ENCODE assay signal across 22 cellular contexts in the genomic region with DNA sequence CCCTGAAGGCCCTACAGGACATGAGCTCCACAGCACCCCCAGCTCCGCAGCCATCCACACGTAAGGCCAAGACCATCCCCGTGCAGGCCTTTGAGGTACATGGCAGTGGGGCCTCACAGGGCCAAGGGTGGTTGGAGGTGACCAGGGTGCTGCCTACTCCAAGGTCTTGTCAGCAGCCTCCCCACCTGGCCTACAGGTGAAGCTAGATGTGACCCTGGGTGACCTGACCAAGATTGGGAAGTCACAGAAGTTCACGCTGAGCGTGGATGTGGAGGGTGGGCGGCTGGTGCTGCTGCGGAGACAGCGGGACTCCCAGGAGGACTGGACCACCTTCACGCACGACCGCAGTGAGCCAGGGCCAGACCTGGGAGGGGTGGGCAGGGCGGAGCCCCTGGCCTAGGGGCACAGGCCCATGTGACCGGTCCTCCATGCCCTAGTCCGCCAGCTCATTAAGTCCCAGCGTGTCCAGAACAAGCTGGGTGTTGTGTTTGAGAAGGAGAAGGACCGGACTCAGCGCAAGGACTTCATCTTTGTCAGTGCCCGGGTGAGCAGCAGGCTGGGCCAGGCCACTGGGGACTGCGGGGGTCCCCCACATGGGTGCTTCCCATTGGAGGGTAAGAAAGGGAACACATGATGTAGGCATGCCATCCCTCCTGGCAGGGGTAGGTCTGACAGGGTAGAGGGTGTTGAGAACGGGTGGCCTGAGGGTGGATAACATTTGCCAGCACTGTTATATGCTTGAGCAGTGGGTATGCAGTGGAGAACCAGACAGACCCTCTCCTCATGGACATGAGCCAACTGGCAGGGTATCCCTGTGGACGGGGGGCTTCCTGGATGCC. TPM values are rescaled to one million over a fixed set of nuclear protein-coding genes. Genes with fewer than 3 reads are reported as not detected.
A peak's percentile ranks its signal among the peaks of the same experiment; 100 is the strongest.
DNase-seq lines count a peak whose midpoint lies in the region; ATAC-seq and TF ChIP-seq lines count a peak whose summit lies in the region.
"Had no signal": no experiment of that assay in that cellular context is flagged by ENCODE, and none has a peak within 500 bp of the region (broad histone marks: within the 10 kb centered on the region; RNA-seq: fewer than 3 reads in every experiment).

No MANE protein-coding gene starts in this region.

- no peak for TF ChIP-seq EP300 in tibial nerve (IDR thresholded peaks at IDR 0.05)

- H3K36me3 Mint-ChIP-seq in CD14-positive monocyte, result peaks cover 79 to 92% of the 10 kb centered on the region in 2 donors
- H3K36me3 Mint-ChIP-seq in activated CD8-positive, alpha-beta memory T cell treated with anti-CD3 and anti-CD28 coated beads, Interleukin-2, amount 10 ng/mL, durations not matched to agents 7 days and 5 days, result peaks cover 19% of the 10 kb centered on the region

- H3K27me3 Mint-ChIP-seq in CD14-positive monocyte (ENCODE audit: low read depth in 3 of 3), result peaks cover 0 to 2% (median 0%) of the 10 kb centered on the region in 3 donors
- no peaks in the 10 kb centered on the region for H3K27me3 Mint-ChIP-seq in activated CD8-positive, alpha-beta memory T cell treated with anti-CD3 and anti-CD28 coated beads, Interleukin-2, amount 10 ng/mL, durations not matched to agents 7 days and 5 days
- H3K27me3 Mint-ChIP-seq: activated CD8-positive, alpha-beta T cell treated with anti-CD3 and anti-CD28 coated beads for 36 hours; IgD-negative memory B cell; memory B cell; stimulated activated naive B cell treated with anti-CD40 and anti-IgM and Interleukin-4, amounts not matched to agents 10 μg/mL and 1 μg/mL and 100 μg/mL, for 72 hours had no signal

- ATAC-seq in activated CD8-positive, alpha-beta memory T cell treated with anti-CD3 and anti-CD28 coated beads, Interleukin-2, amount 10 ng/mL, durations not matched to agents 7 days and 5 days, result no peak
- ATAC-seq in HG02970 (IDR thresholded peaks at IDR 0.05; ENCODE audit: low FRiP score, unreplicated experiment), result no peak
- ATAC-seq: activated CD8-positive, alpha-beta T cell treated with anti-CD3 and anti-CD28 coated beads for 36 hours; GM23338; stimulated activated naive B cell treated with anti-CD40 and anti-IgM and Interleukin-4, amounts not matched to agents 10 μg/mL and 1 μg/mL and 100 μg/mL, for 72 hours had no signal

- H3K4me1 ChIP-seq in tibial nerve (peaks cover 0 to 38% (median 20%) of the 10 kb centered on the region in 4 donors), SJCRH30 (peaks cover 21% of the 10 kb centered on the region)

- H3K36me3 ChIP-seq in tibial nerve (peaks cover 0 to 85% (median 36%) of the 10 kb centered on the region in 3 donors), SJCRH30 (peaks cover 73% of the 10 kb centered on the region)

- TF ChIP-seq CTCF in CD14-positive monocyte (IDR thresholded peaks at IDR 0.05), result no peak
- TF ChIP-seq CTCF in tibial nerve (IDR thresholded peaks at IDR 0.05), result no peak

- no peaks in the 10 kb centered on the region for H3K9me3 Mint-ChIP-seq in CD14-positive monocyte
- H3K9me3 Mint-ChIP-seq in activated CD8-positive, alpha-beta memory T cell treated with anti-CD3 and anti-CD28 coated beads, Interleukin-2, amount 10 ng/mL, durations not matched to agents 7 days and 5 days (ENCODE audit: low read depth), result no peaks in the 10 kb centered on the region
- H3K9me3 Mint-ChIP-seq: activated CD8-positive, alpha-beta T cell treated with anti-CD3 and anti-CD28 coated beads for 36 hours; activated T-helper 1 cell treated with anti-CD3 and anti-CD28 coated beads, Interleukin-12 subunit alpha, Interleukin-12 subunit beta, Interleukin-2, Interleukin-4 antibody, amounts not matched to agents 30 ng/mL and 10 ng/mL and 1 ng/mL, durations not matched to agents 14 hours and 24 hours and 36 hours; GM23338; IgD-negative memory B cell; memory B cell; stimulated activated naive B cell treated with anti-CD40 and anti-IgM and Interleukin-4, amounts not matched to agents 10 μg/mL and 1 μg/mL and 100 μg/mL, for 72 hours had no signal

- H3K27ac ChIP-seq in tibial nerve (no peak overlapping the region), SJCRH30 (no peak overlapping the region)
- H3K27ac ChIP-seq: C4-2B, esophagus squamous epithelium had no signal

- H3K4me3 Mint-ChIP-seq in CD14-positive monocyte, result no peak overlapping the region
- H3K4me3 Mint-ChIP-seq in activated CD8-positive, alpha-beta memory T cell treated with anti-CD3 and anti-CD28 coated beads, Interleukin-2, amount 10 ng/mL, durations not matched to agents 7 days and 5 days, result no peak overlapping the region
- H3K4me3 Mint-ChIP-seq: activated CD8-positive, alpha-beta T cell treated with anti-CD3 and anti-CD28 coated beads for 36 hours; activated T-helper 1 cell treated with anti-CD3 and anti-CD28 coated beads, Interleukin-12 subunit alpha, Interleukin-12 subunit beta, Interleukin-2, Interleukin-4 antibody, amounts not matched to agents 30 ng/mL and 10 ng/mL and 1 ng/mL, durations not matched to agents 14 hours and 24 hours and 36 hours; GM23338; memory B cell; stimulated activated naive B cell treated with anti-CD40 and anti-IgM and Interleukin-4, amounts not matched to agents 10 μg/mL and 1 μg/mL and 100 μg/mL, for 72 hours had no signal

- no peak for TF ChIP-seq POLR2A in tibial nerve (IDR thresholded peaks at IDR 0.05)

- peak overlapping the region in 1 of 7 donors; percentile 46 for H3K27ac Mint-ChIP-seq in CD14-positive monocyte
- H3K27ac Mint-ChIP-seq in activated CD8-positive, alpha-beta memory T cell treated with anti-CD3 and anti-CD28 coated beads, Interleukin-2, amount 10 ng/mL, durations not matched to agents 7 days and 5 days, result no peak overlapping the region
- H3K27ac Mint-ChIP-seq: activated CD8-positive, alpha-beta T cell treated with anti-CD3 and anti-CD28 coated beads for 36 hours; activated T-helper 1 cell treated with anti-CD3 and anti-CD28 coated beads, Interleukin-12 subunit alpha, Interleukin-12 subunit beta, Interleukin-2, Interleukin-4 antibody, amounts not matched to agents 30 ng/mL and 10 ng/mL and 1 ng/mL, durations not matched to agents 14 hours and 24 hours and 36 hours; GM23338; IgD-negative memory B cell; memory B cell; stimulated activated naive B cell treated with anti-CD40 and anti-IgM and Interleukin-4, amounts not matched to agents 10 μg/mL and 1 μg/mL and 100 μg/mL, for 72 hours had no signal

- peaks cover 45% of the 10 kb centered on the region for H3K4me1 Mint-ChIP-seq in CD14-positive monocyte
- peaks cover 8% of the 10 kb centered on the region for H3K4me1 Mint-ChIP-seq in activated CD8-positive, alpha-beta memory T cell treated with anti-CD3 and anti-CD28 coated beads, Interleukin-2, amount 10 ng/mL, durations not matched to agents 7 days and 5 days

- H3K9me3 ChIP-seq in tibial nerve, result no peaks in the 10 kb centered on the region
- H3K9me3 ChIP-seq in SJCRH30 (replicated peaks), result no peaks in the 10 kb centered on the region
- H3K9me3 ChIP-seq: esophagus squamous epithelium had no signal

- WGBS in tibial nerve, 2 donors, result 86 to 92% methylated on average over 19 to 21 of the region's 21 CpGs

- intact Hi-C loops in CD14-positive monocyte (cut with micrococcal nuclease), result loop anchor here in 1 of 2 donors (5.0 to 10.0 kb wide), 2 partner anchors 48 to 125 kb away; partner anchors contain the start of genes LAMTOR1 and TOMT

- H3K4me3 ChIP-seq in tibial nerve (no peak overlapping the region), SJCRH30 (no peak overlapping the region)
- H3K4me3 ChIP-seq: esophagus squamous epithelium, GM23338 had no signal

- CTCF ChIA-PET in activated CD8-positive, alpha-beta memory T cell treated with anti-CD3 and anti-CD28 coated beads, Interleukin-2, amount 10 ng/mL, durations not matched to agents 7 days and 5 days (lab: Charles Lee), result no interaction called here

- DNase-seq in CD14-positive monocyte (ENCODE audit: low spot score) (peak; percentile 46), mesenteric fat pad (ENCODE audit: low spot score) (peak; percentile 85), tibial nerve (ENCODE audit: low spot score in 2 of 2) (no peak), SJCRH30 (no peak)
- peak; percentile 34 for DNase-seq in activated CD8-positive, alpha-beta memory T cell treated with anti-CD3 and anti-CD28 coated beads, Interleukin-2, amount 10 ng/mL, durations not matched to agents 7 days and 5 days
- DNase-seq: activated CD8-positive, alpha-beta T cell treated with anti-CD3 and anti-CD28 coated beads for 36 hours; esophagus squamous epithelium; NCI-H187; NCI-H446; NK-92 treated with Interleukin-12 subunit alpha and Interleukin-12 subunit beta, amount 100 ng/mL, for 24 hours; RPMI8226; stimulated activated naive B cell treated with anti-CD40 and anti-IgM and Interleukin-4, amounts not matched to agents 10 μg/mL and 1 μg/mL and 100 μg/mL, for 72 hours; SW 1271 had no signal

- no peaks in the 10 kb centered on the region for H3K27me3 ChIP-seq in tibial nerve
- H3K27me3 ChIP-seq in SJCRH30, result no peaks in the 10 kb centered on the region
- H3K27me3 ChIP-seq: esophagus squamous epithelium had no signal

RNA-seq across cellular contexts. Expression of gene INPPL1, which starts 5.6 kb away (rescaled TPM):
- polyA plus RNA-seq in CD14-positive monocyte, result 10 to 100 TPM; 11.8 to 12.6 TPM
- 100 to 1,000 TPM; 152 to 157 TPM for total RNA-seq in activated CD8-positive, alpha-beta memory T cell treated with anti-CD3 and anti-CD28 coated beads, Interleukin-2, amount 10 ng/mL, durations not matched to agents 7 days and 5 days
- 107 TPM for total RNA-seq in mesenteric fat pad
- 100 to 1,000 TPM in 2 of 4 donors, 10 to 100 TPM in 2; 73.6 to 137 (median 94.8) TPM for total RNA-seq in tibial nerve
- total RNA-seq in SJCRH30 (2014; rRNA removed; shearing (Covaris generic)), result 141 and 168 TPM in 2 replicates

RNA-seq across cellular contexts. Expression of gene FOLR2, which starts 13.6 kb away (rescaled TPM):
- 10 to 100 TPM; 62.6 to 63.8 TPM for polyA plus RNA-seq in CD14-positive monocyte
- total RNA-seq in activated CD8-positive, alpha-beta memory T cell treated with anti-CD3 and anti-CD28 coated beads, Interleukin-2, amount 10 ng/mL, durations not matched to agents 7 days and 5 days, result not detected
- total RNA-seq in mesenteric fat pad (77.3 TPM), tibial nerve (10 to 100 TPM; 27.8 to 60.9 (median 35.7) TPM)
- total RNA-seq in SJCRH30 (2014; rRNA removed; shearing (Covaris generic)), result not detected in 2 replicates
- total RNA-seq: activated CD8-positive, alpha-beta T cell treated with anti-CD3 and anti-CD28 coated beads for 36 hours; activated T-helper 1 cell treated with anti-CD3 and anti-CD28 coated beads, Interleukin-12 subunit alpha, Interleukin-12 subunit beta, Interleukin-2, Interleukin-4 antibody, amounts not matched to agents 30 ng/mL and 10 ng/mL and 1 ng/mL, durations not matched to agents 14 hours and 24 hours and 36 hours; bronchial epithelial cell; GM23338; renal cortical epithelial cell had no signal
- polyA plus RNA-seq: GM23338, neural cell had no signal

RNA-seq across cellular contexts. Expression of gene PHOX2A, which starts 13.8 kb away (rescaled TPM):
- not detected for polyA plus RNA-seq in CD14-positive monocyte
- not detected for total RNA-seq in activated CD8-positive, alpha-beta memory T cell treated with anti-CD3 and anti-CD28 coated beads, Interleukin-2, amount 10 ng/mL, durations not matched to agents 7 days and 5 days
- not detected for total RNA-seq in mesenteric fat pad
- total RNA-seq in tibial nerve, result not detected
- total RNA-seq in SJCRH30 (2014; rRNA removed; shearing (Covaris generic)), result not detected in 2 replicates
- total RNA-seq: activated CD8-positive, alpha-beta T cell treated with anti-CD3 and anti-CD28 coated beads for 36 hours; activated T-helper 1 cell treated with anti-CD3 and anti-CD28 coated beads, Interleukin-12 subunit alpha, Interleukin-12 subunit beta, Interleukin-2, Interleukin-4 antibody, amounts not matched to agents 30 ng/mL and 10 ng/mL and 1 ng/mL, durations not matched to agents 14 hours and 24 hours and 36 hours; bronchial epithelial cell; esophagus squamous epithelium; GM23338; renal cortical epithelial cell had no signal
- polyA plus RNA-seq: IgD-negative memory B cell, neural cell had no signal

RNA-seq across cellular contexts. Expression of gene FOLR1, which starts 38.2 kb away (rescaled TPM):
- polyA plus RNA-seq in CD14-positive monocyte, result not detected
- total RNA-seq in activated CD8-positive, alpha-beta memory T cell treated with anti-CD3 and anti-CD28 coated beads, Interleukin-2, amount 10 ng/mL, durations not matched to agents 7 days and 5 days, result not detected
- total RNA-seq in mesenteric fat pad (0.32 TPM), tibial nerve (under 1 TPM in 2 of 4 donors, not detected in 2; 0.39 to 0.66 TPM)
- 0.56 and 0.77 TPM in 2 replicates for total RNA-seq in SJCRH30 (2014; rRNA removed; shearing (Covaris generic))
- total RNA-seq: activated CD8-positive, alpha-beta T cell treated with anti-CD3 and anti-CD28 coated beads for 36 hours; activated T-helper 1 cell treated with anti-CD3 and anti-CD28 coated beads, Interleukin-12 subunit alpha, Interleukin-12 subunit beta, Interleukin-2, Interleukin-4 antibody, amounts not matched to agents 30 ng/mL and 10 ng/mL and 1 ng/mL, durations not matched to agents 14 hours and 24 hours and 36 hours; GM23338 had no signal
- polyA plus RNA-seq: IgD-negative memory B cell, neural cell had no signal

Comparison
In these comparisons a context has a peak if more than half of its experiments do, and no peak if none do; other contexts are left out.
1. DNase-seq: peak in CD14-positive monocyte (single experiment), activated CD8-positive, alpha-beta memory T cell treated with anti-CD3 and anti-CD28 coated beads, Interleukin-2, amount 10 ng/mL, durations not matched to agents 7 days and 5 days (single experiment) and mesenteric fat pad (single experiment); none in tibial nerve (0 of 2) and SJCRH30 (0 of 2).
2. RNA of gene FOLR2, which starts 13.6 kb away (total RNA-seq): 77.3 TPM in mesenteric fat pad (single experiment) and 27.8 to 60.9 TPM in tibial nerve; not detected in activated CD8-positive, alpha-beta memory T cell treated with anti-CD3 and anti-CD28 coated beads, Interleukin-2, amount 10 ng/mL, durations not matched to agents 7 days and 5 days and not detected in SJCRH30; every median in the first group is over 10 times any median in the second.